21 cellular contexts compared by ENCODE assay signal in the genomic region with DNA sequence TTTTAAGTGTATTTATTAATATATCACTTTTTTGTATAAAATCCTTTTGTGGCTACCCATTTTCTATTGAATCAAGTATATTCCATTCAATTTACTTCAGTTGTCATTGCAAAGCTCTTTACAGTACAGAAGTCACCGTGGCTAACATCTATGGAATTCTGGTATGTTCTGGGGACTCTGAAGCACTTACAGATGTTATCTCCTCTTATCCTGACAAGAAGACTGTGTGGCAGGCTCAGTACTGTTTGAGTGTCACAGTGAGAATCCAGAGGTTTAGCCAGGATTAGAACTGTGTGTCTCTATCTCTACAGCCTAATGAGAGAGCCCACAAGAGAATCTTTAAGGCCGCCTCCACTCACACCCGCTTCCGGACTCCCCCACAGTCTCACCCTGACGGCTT.
DNase-seq lines count a peak whose midpoint lies in the region; ATAC-seq, FAIRE-seq and TF ChIP-seq lines count a peak whose summit lies in the region.
"Had no signal": no experiment of that assay in that cellular context is flagged by ENCODE, and none has a peak within 500 bp of the region (broad histone marks: within the 10 kb centered on the region; RNA-seq: fewer than 3 reads in every experiment).

No MANE protein-coding gene starts in this region.

- H3K4me3 ChIP-seq in astrocyte (ENCODE audit: insufficient read depth, low read depth, low read length): no peak overlapping the region
- H3K4me3 ChIP-seq in neural progenitor cell: no peak overlapping the region
- H3K4me3 ChIP-seq in esophagus squamous epithelium: no peak overlapping the region
- H3K4me3 ChIP-seq: K562 had no signal

- H3K4me2 ChIP-seq in astrocyte (ENCODE audit: low read length) (no peak overlapping the region), neural progenitor cell (no peak overlapping the region)

- no peaks in the 10 kb centered on the region for H3F3A ChIP-seq in neural progenitor cell (ENCODE audit: low read depth)

- no peak for TF ChIP-seq POLR2A in esophagus squamous epithelium (IDR thresholded peaks at IDR 0.05)

- no peak for ATAC-seq in GM21786 (IDR thresholded peaks at IDR 0.05; ENCODE audit: unreplicated experiment)
- ATAC-seq: K562 had no signal

- TF ChIP-seq CTCF in astrocyte (IDR thresholded peaks at IDR 0.05; ENCODE audit: insufficient read depth, low read depth, low read length) (no peak), neural progenitor cell (IDR thresholded peaks at IDR 0.05) (no peak), esophagus squamous epithelium (IDR thresholded peaks at IDR 0.05) (no peak)

- no peak overlapping the region for H3K9ac ChIP-seq in astrocyte (ENCODE audit: low read length)
- no peak overlapping the region for H3K9ac ChIP-seq in neural progenitor cell

- 93 to 98% methylated on average over 5 of the region's 5 CpGs for WGBS in esophagus squamous epithelium, 2 donors

- H3K79me2 ChIP-seq in astrocyte (ENCODE audit: insufficient read depth, low read length): no peaks in the 10 kb centered on the region
- no peaks in the 10 kb centered on the region for H3K79me2 ChIP-seq in neural progenitor cell (ENCODE audit: low read depth)

- no peak overlapping the region for H3K27ac ChIP-seq in astrocyte (ENCODE audit: low read depth, low read length)
- no peak overlapping the region for H3K27ac ChIP-seq in neural progenitor cell
- no peak overlapping the region for H3K27ac ChIP-seq in esophagus squamous epithelium
- H3K27ac ChIP-seq: HL-60 had no signal

- H3K36me3 ChIP-seq in astrocyte (ENCODE audit: insufficient read depth, low read length) (no peaks in the 10 kb centered on the region), neural progenitor cell (no peaks in the 10 kb centered on the region), esophagus squamous epithelium (no peaks in the 10 kb centered on the region)

- DNase-seq in ELF-1 (ENCODE audit: low read depth, low spot score) (peak; percentile 15), astrocyte (ENCODE audit: low read depth) (no peak), neural progenitor cell (ENCODE audit: low spot score) (no peak), esophagus squamous epithelium (lab: John Stamatoyannopoulos, UW) (no peak), HUDEP-2 (lab: John Stamatoyannopoulos, UW; ENCODE audit: unreplicated experiment in 76 of 76) (no peak)
- DNase-seq in stimulated activated CD4-positive, alpha-beta T cell treated with anti-CD3 and anti-CD28 coated beads, Interleukin-1b, Interleukin-23, amount 100 ng/mL, for 48 hours: no peak
- DNase-seq: C1 segment of cervical spinal cord; CD4-positive, alpha-beta T cell; DMS79; EL; GDM1; GOT3; HCEC 1CT; HFFc6 had no signal

- H4K20me1 ChIP-seq in astrocyte (ENCODE audit: insufficient read depth, low read length): no peaks in the 10 kb centered on the region
- no peaks in the 10 kb centered on the region for H4K20me1 ChIP-seq in neural progenitor cell (ENCODE audit: low read depth)

- H3K9me3 Mint-ChIP-seq in astrocyte (ENCODE audit: unreplicated experiment) (peaks cover 19% of the 10 kb centered on the region), neural progenitor cell (peaks cover 17% of the 10 kb centered on the region)

- H3K36me3 Mint-ChIP-seq in astrocyte (ENCODE audit: low read depth, unreplicated experiment): peaks cover 3% of the 10 kb centered on the region
- H3K36me3 Mint-ChIP-seq in neural progenitor cell: no peaks in the 10 kb centered on the region

- H2AFZ ChIP-seq in astrocyte (ENCODE audit: low read depth, low read length) (no peak overlapping the region), neural progenitor cell (replicated peaks) (no peak overlapping the region)

- H3K27ac Mint-ChIP-seq in astrocyte (ENCODE audit: unreplicated experiment) (peak overlapping the region; percentile 86), neural progenitor cell (no peak overlapping the region)
- H3K27ac Mint-ChIP-seq: B cell; CD4-positive, alpha-beta T cell; HFFc6 had no signal

- no peaks in the 10 kb centered on the region for H3K27me3 ChIP-seq in astrocyte (ENCODE audit: insufficient read depth, low read length)
- no peaks in the 10 kb centered on the region for H3K27me3 ChIP-seq in neural progenitor cell
- H3K27me3 ChIP-seq in esophagus squamous epithelium: no peaks in the 10 kb centered on the region

- H3K27me3 Mint-ChIP-seq in astrocyte (ENCODE audit: low read depth, unreplicated experiment) (no peaks in the 10 kb centered on the region), neural progenitor cell (ENCODE audit: insufficient read depth, low read depth) (peaks cover 3% of the 10 kb centered on the region)

- H3K4me1 Mint-ChIP-seq in astrocyte (ENCODE audit: low read depth, unreplicated experiment) (no peaks in the 10 kb centered on the region), neural progenitor cell (peaks cover 6% of the 10 kb centered on the region)

- no peak for FAIRE-seq in astrocyte (lab: Jason Lieb, UNC)
- FAIRE-seq: A204.1, GM12892, GM19239, K562 had no signal

- H3K9me3 ChIP-seq in astrocyte (ENCODE audit: insufficient read depth, low read depth, low read length) (no peaks in the 10 kb centered on the region), neural progenitor cell (ENCODE audit: low read depth) (peaks cover 4% of the 10 kb centered on the region), esophagus squamous epithelium (peaks cover 0 to 7% (median 0%) of the 10 kb centered on the region in 3 donors)

- H3K4me3 Mint-ChIP-seq in astrocyte (ENCODE audit: unreplicated experiment): no peak overlapping the region
- H3K4me3 Mint-ChIP-seq in neural progenitor cell: peak overlapping the region; percentile 52
- H3K4me3 Mint-ChIP-seq: B cell; CD4-positive, alpha-beta T cell; HFFc6 had no signal

- intact Hi-C loops in esophagus squamous epithelium (cut with DNase I): no loop called here

- H3K4me1 ChIP-seq in astrocyte (ENCODE audit: insufficient read depth, low read length) (no peaks in the 10 kb centered on the region), neural progenitor cell (no peaks in the 10 kb centered on the region), esophagus squamous epithelium (no peaks in the 10 kb centered on the region)
